12 cellular contexts compared by ENCODE assay signal in the genomic region with DNA sequence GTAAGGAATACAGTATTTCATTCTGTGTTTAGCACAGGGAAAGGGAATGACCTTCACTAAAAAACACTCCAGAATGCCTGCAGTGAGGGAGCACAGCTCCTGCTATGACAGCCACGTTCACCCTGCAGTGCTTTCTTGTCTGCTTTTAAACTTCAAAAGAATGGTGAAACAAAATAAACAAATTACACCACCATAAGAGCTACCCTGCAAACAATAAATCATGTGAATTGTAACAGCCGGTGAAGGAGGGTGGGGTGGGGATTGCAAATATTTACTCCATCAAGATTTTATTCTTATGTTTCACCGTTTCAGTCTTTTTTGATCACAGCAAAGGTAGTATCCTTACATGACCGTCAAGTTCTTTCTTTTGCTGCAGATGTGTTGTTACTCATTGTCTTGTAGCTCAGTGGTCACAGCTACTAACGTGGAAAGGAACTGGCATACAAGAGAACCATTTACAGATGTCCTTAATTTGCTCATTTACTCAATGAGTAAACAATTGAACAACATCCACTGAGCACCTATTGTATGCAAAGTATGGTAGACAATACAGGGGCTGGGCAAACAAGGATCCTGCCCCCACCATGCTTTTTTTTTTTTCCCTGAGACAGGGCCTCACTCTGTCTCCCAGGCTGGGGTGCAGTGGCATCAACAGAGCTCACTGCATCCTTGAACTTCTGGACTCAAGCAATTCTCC. TPM values are rescaled to one million over a fixed set of nuclear protein-coding genes. Genes with fewer than 3 reads are reported as not detected.
DNase-seq lines count a peak whose midpoint lies in the region; ATAC-seq lines count a peak whose summit lies in the region.
"Had no signal": no experiment of that assay in that cellular context is flagged by ENCODE, and none has a peak within 500 bp of the region (broad histone marks: within the 10 kb centered on the region; RNA-seq: fewer than 3 reads in every experiment).

No MANE protein-coding gene starts in this region.

- H3K9me3 ChIP-seq in SK-N-MC (ENCODE audit: low read depth, low read length) (no peaks in the 10 kb centered on the region), mucosa of rectum (ENCODE audit: control insufficient read depth in 2 of 2, low read length in 2 of 2) (no peaks in the 10 kb centered on the region)
- H3K9me3 ChIP-seq: prostate gland had no signal

- no peak overlapping the region for H3K9ac ChIP-seq in SK-N-MC (ENCODE audit: insufficient read length)
- peak overlapping the region in 1 of 2 donors; percentile 25 for H3K9ac ChIP-seq in mucosa of rectum (ENCODE audit: low read depth in 1 of 2, low read length in 2 of 2)

- H3K27ac Mint-ChIP-seq in activated T-helper 17 cell treated with anti-CD3 and anti-CD28 coated beads, Interleukin-2, amount 50 U/mL, for 72 hours: no peak overlapping the region
- H3K27ac Mint-ChIP-seq: activated naive CD4-positive, alpha-beta T cell treated with anti-CD3 and anti-CD28 coated beads, Interleukin-2, amount 10 ng/mL, durations not matched to agents 7 days and 5 days; HFFc6 had no signal

- peaks cover 7 to 10% of the 10 kb centered on the region in 2 donors for H3K4me1 ChIP-seq in mucosa of rectum (ENCODE audit: control insufficient read depth in 2 of 2, insufficient read depth in 2 of 2, low read length in 2 of 2)
- H3K4me1 ChIP-seq: prostate gland had no signal

- peaks cover 4% of the 10 kb centered on the region for H3K4me1 Mint-ChIP-seq in activated T-helper 17 cell treated with anti-CD3 and anti-CD28 coated beads, Interleukin-2, amount 50 U/mL, for 72 hours

- no peak for ATAC-seq in HG03097 (IDR thresholded peaks at IDR 0.05; ENCODE audit: low FRiP score, unreplicated experiment)
- no peak for ATAC-seq in activated T-helper 17 cell treated with anti-CD3 and anti-CD28 coated beads, Interleukin-2, amount 50 U/mL, for 72 hours (replicated peaks)

- H3K4me3 ChIP-seq in SK-N-MC (no peak overlapping the region), mucosa of rectum (ENCODE audit: low read length in 2 of 2) (peak overlapping the region; percentile 1 to 53)
- H3K4me3 ChIP-seq: prostate gland had no signal

- H3K27ac ChIP-seq in SK-N-MC (0 out of 2 replicates have a peak overlapping the region, but pooled peaks have one; percentile 14), mucosa of rectum (ENCODE audit: low read depth in 2 of 2, low read length in 2 of 2) (peak overlapping the region in 1 of 2 donors; percentile 46)
- H3K27ac ChIP-seq: prostate gland had no signal

- no peaks in the 10 kb centered on the region for H3K36me3 Mint-ChIP-seq in activated T-helper 17 cell treated with anti-CD3 and anti-CD28 coated beads, Interleukin-2, amount 50 U/mL, for 72 hours (ENCODE audit: low read depth)
- H3K36me3 Mint-ChIP-seq: activated naive CD4-positive, alpha-beta T cell treated with anti-CD3 and anti-CD28 coated beads, Interleukin-2, amount 10 ng/mL, durations not matched to agents 7 days and 5 days had no signal

- no peaks in the 10 kb centered on the region for H3K36me3 ChIP-seq in SK-N-MC (ENCODE audit: insufficient read depth, low read length)
- no peaks in the 10 kb centered on the region for H3K36me3 ChIP-seq in mucosa of rectum (ENCODE audit: control insufficient read depth in 2 of 2, insufficient read depth in 2 of 2, low read length in 2 of 2)
- H3K36me3 ChIP-seq: prostate gland had no signal

- no peak overlapping the region for H3K4me3 Mint-ChIP-seq in activated T-helper 17 cell treated with anti-CD3 and anti-CD28 coated beads, Interleukin-2, amount 50 U/mL, for 72 hours
- H3K4me3 Mint-ChIP-seq: activated naive CD4-positive, alpha-beta T cell treated with anti-CD3 and anti-CD28 coated beads, Interleukin-2, amount 10 ng/mL, durations not matched to agents 7 days and 5 days; central memory CD8-positive, alpha-beta T cell; HFFc6 had no signal

- peak; percentile 81 for DNase-seq in DMS79 treated with DMSO at 0.1 percent for 48 hours (lab: John Stamatoyannopoulos, UW)
- DNase-seq in NCI-H146 (lab: John Stamatoyannopoulos, UW): peak; percentile 72
- no peak for DNase-seq in SK-N-MC (ENCODE audit: low read depth, low spot score)
- no peak for DNase-seq in HT-29 (ENCODE audit: low spot score)
- no peak for DNase-seq in medulla oblongata (ENCODE audit: extremely low spot score)
- DNase-seq: HFFc6 had no signal

- H3K27me3 Mint-ChIP-seq in activated T-helper 17 cell treated with anti-CD3 and anti-CD28 coated beads, Interleukin-2, amount 50 U/mL, for 72 hours: peaks cover 27% of the 10 kb centered on the region

- no peaks in the 10 kb centered on the region for H3K9me3 Mint-ChIP-seq in activated T-helper 17 cell treated with anti-CD3 and anti-CD28 coated beads, Interleukin-2, amount 50 U/mL, for 72 hours
- H3K9me3 Mint-ChIP-seq: activated naive CD4-positive, alpha-beta T cell treated with anti-CD3 and anti-CD28 coated beads, Interleukin-2, amount 10 ng/mL, durations not matched to agents 7 days and 5 days; central memory CD8-positive, alpha-beta T cell; HFFc6 had no signal

- no peaks in the 10 kb centered on the region for H3K27me3 ChIP-seq in mucosa of rectum (ENCODE audit: control insufficient read depth in 2 of 2, insufficient read depth in 2 of 2, low read length in 2 of 2)

RNA-seq across cellular contexts. Expression of a gene that starts 4.1 kb away (rescaled TPM):
- total RNA-seq in HT-29 (2014; rRNA removed; shearing (Covaris generic)): 4.3 and 7.2 TPM in 2 replicates
- under 1 TPM in 1 of 2 donors, not detected in 1; 0.85 TPM for total RNA-seq in activated T-helper 17 cell treated with anti-CD3 and anti-CD28 coated beads, Interleukin-2, amount 50 U/mL, for 72 hours
- total RNA-seq: HFFc6 had no signal

RNA-seq across cellular contexts. Expression of a gene that starts 44.2 kb away (rescaled TPM):
- 1.8 and 5.3 TPM in 2 replicates for total RNA-seq in HT-29 (2014; rRNA removed; shearing (Covaris generic))
- under 1 TPM in 1 of 2 donors, not detected in 1; 0.63 TPM for total RNA-seq in activated T-helper 17 cell treated with anti-CD3 and anti-CD28 coated beads, Interleukin-2, amount 50 U/mL, for 72 hours
- total RNA-seq: HFFc6 had no signal

Comparison
In these comparisons a context has a peak if more than half of its experiments do, and no peak if none do; other contexts are left out.
1. DNase-seq: peak in DMS79 treated with DMSO at 0.1 percent for 48 hours (single experiment) and NCI-H146 (single experiment); none in SK-N-MC (single experiment), HT-29 (single experiment) and medulla oblongata (single experiment).